ENCODE assay signal across 17 cellular contexts in the genomic region with DNA sequence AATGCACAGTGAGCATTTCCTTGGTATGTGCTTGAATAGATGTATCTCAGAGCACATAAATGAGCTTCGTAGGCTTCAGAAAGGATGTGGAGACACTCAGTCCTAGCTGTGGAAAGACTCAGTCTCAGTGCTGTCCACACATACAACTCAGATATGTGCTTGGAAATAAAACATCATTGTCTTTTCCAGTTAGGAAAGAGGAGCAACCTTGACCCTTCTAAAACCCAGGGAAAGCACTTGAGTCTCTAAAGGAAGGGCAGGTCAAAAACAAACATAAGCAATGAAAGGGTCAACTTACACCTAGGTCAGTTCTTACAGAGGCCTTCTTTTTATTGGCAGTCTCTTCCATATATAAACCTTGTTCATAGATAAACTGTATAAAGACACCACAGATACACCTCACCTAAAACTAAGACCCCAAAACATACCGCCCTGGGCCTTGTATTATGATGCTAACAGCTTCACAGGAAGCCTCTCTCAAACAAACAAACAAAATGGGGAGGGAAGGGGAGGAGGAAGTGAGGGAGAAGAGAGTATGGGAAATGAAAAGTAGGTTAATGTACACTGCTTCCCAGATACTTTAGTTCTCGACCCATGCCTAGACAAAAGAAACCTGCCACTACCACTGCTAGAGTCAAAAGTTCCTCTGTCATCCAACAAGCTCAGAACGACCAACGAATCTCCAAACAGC.
DNase-seq lines count a peak whose midpoint lies in the region; ATAC-seq, FAIRE-seq and TF ChIP-seq lines count a peak whose summit lies in the region.
"Had no signal": no experiment of that assay in that cellular context is flagged by ENCODE, and none has a peak within 500 bp of the region (broad histone marks: within the 10 kb centered on the region; RNA-seq: fewer than 3 reads in every experiment).

No MANE protein-coding gene starts in this region.

- H3K4me3 ChIP-seq in GM23338: peak overlapping the region; percentile 10; the same call in 1 of the 2 replicates
- H3K4me3 ChIP-seq in GM12878: no peak overlapping the region
- no peak overlapping the region for H3K4me3 ChIP-seq in osteoblast (ENCODE audit: insufficient read depth, low read length)
- H3K4me3 ChIP-seq: HAP-1 had no signal

- H3K4me2 ChIP-seq in GM23338: 0 out of 2 replicates have a peak overlapping the region, but pooled peaks have one; percentile 58
- H3K4me2 ChIP-seq in GM12878 (ENCODE audit: control insufficient read depth, insufficient read depth): no peak overlapping the region
- H3K4me2 ChIP-seq in osteoblast (ENCODE audit: insufficient read depth, low read length): no peak overlapping the region

- H3K9me2 ChIP-seq in GM23338 (ENCODE audit: insufficient read depth): no peaks in the 10 kb centered on the region

- H3K27ac ChIP-seq in GM23338 (ENCODE audit: low read depth) (peak overlapping the region; percentile 52; the same call in 1 of the 2 replicates), GM12878 (ENCODE audit: control insufficient read depth, insufficient read depth) (no peak overlapping the region), osteoblast (ENCODE audit: low read depth, low read length) (no peak overlapping the region)

- no peak for FAIRE-seq in GM12878 (lab: Jason Lieb, UNC)

- H3K27ac Mint-ChIP-seq in activated CD8-positive, alpha-beta T cell treated with anti-CD3 and anti-CD28 coated beads, Interleukin-2, amount 10 ng/mL, durations not matched to agents 7 days and 5 days: peak overlapping the region; percentile 49
- no peak overlapping the region for H3K27ac Mint-ChIP-seq in activated CD8-positive, alpha-beta T cell treated with anti-CD3 and anti-CD28 coated beads for 36 hours
- H3K27ac Mint-ChIP-seq in GM23338: peak overlapping the region; percentile 47; the same call in 1 of the 2 replicates

- no peaks in the 10 kb centered on the region for H3K27me3 Mint-ChIP-seq in activated CD8-positive, alpha-beta T cell treated with anti-CD3 and anti-CD28 coated beads, Interleukin-2, amount 10 ng/mL, durations not matched to agents 7 days and 5 days (ENCODE audit: low read depth)
- H3K27me3 Mint-ChIP-seq in activated CD8-positive, alpha-beta T cell treated with anti-CD3 and anti-CD28 coated beads for 36 hours: no peaks in the 10 kb centered on the region
- H3K27me3 Mint-ChIP-seq in GM23338 (ENCODE audit: insufficient read depth, low read depth, poor library complexity): peaks cover 14% of the 10 kb centered on the region

- peaks cover 15% of the 10 kb centered on the region for H3K4me1 ChIP-seq in GM23338 (ENCODE audit: insufficient read depth)
- no peaks in the 10 kb centered on the region for H3K4me1 ChIP-seq in GM12878 (ENCODE audit: control insufficient read depth, insufficient read depth, low read length)
- H3K4me1 ChIP-seq in osteoblast (ENCODE audit: insufficient read depth, low read length): no peaks in the 10 kb centered on the region
- H3K4me1 ChIP-seq: HAP-1 had no signal

- intact Hi-C loops in activated CD8-positive, alpha-beta T cell treated with anti-CD3 and anti-CD28 coated beads for 36 hours (cut with micrococcal nuclease): no loop called here
- intact Hi-C loops in GM12878 (cut with micrococcal nuclease; ENCODE audit: unreplicated experiment): no loop called here

- H4K20me1 ChIP-seq in GM23338 (replicated peaks; ENCODE audit: insufficient read depth) (peaks cover 26% of the 10 kb centered on the region), GM12878 (ENCODE audit: control insufficient read depth, insufficient read depth) (no peaks in the 10 kb centered on the region), osteoblast (ENCODE audit: insufficient read depth, low read length) (peaks cover 18% of the 10 kb centered on the region)

- H3K79me2 ChIP-seq in GM23338 (replicated peaks; ENCODE audit: insufficient read depth): peaks cover 14% of the 10 kb centered on the region
- no peaks in the 10 kb centered on the region for H3K79me2 ChIP-seq in GM12878 (ENCODE audit: control insufficient read depth, insufficient read depth, low read length)
- peaks cover 3% of the 10 kb centered on the region for H3K79me2 ChIP-seq in osteoblast (ENCODE audit: insufficient read depth, low read length)

- CTCF ChIA-PET in activated CD8-positive, alpha-beta T cell treated with anti-CD3 and anti-CD28 coated beads, Interleukin-2, amount 10 ng/mL, durations not matched to agents 7 days and 5 days (lab: Charles Lee): interaction anchor here (2.5 kb wide), 1 partner anchor 10 kb away, joined by 14 read pairs; no protein-coding TSS in a partner anchor
- CTCF ChIA-PET in activated CD8-positive, alpha-beta T cell treated with anti-CD3 and anti-CD28 coated beads for 36 hours (lab: Charles Lee): interaction anchor here (1.4 to 1.9 kb wide), 2 partner anchors 10 to 120 kb away, joined by 3 to 7 read pairs; no protein-coding TSS in a partner anchor
- CTCF ChIA-PET in GM12878 (lab: Yijun Ruan, JAX): interaction anchor here (0.6 to 1.5 kb wide), 3 partner anchors 73 to 282 kb away, joined by 3 to 7 read pairs (median 3); no protein-coding TSS in a partner anchor

- H3K9me3 ChIP-seq in GM12878 (replicated peaks; ENCODE audit: control insufficient read depth, insufficient read depth, low read length) (no peaks in the 10 kb centered on the region), osteoblast (ENCODE audit: low read depth, low read length) (no peaks in the 10 kb centered on the region)
- H3K9me3 ChIP-seq: HAP-1 had no signal

- peaks cover 32% of the 10 kb centered on the region for H3K36me3 ChIP-seq in GM23338 (ENCODE audit: insufficient read depth)
- H3K36me3 ChIP-seq in GM12878 (ENCODE audit: control insufficient read depth in 2 of 2, insufficient read depth in 2 of 2, low read length in 1 of 2): peaks cover 31 to 35% of the 10 kb centered on the region in 2 experiments
- H3K36me3 ChIP-seq in osteoblast (ENCODE audit: insufficient read depth, low read length): peaks cover 55% of the 10 kb centered on the region

- no peak for TF ChIP-seq RAD21 in GM12878 (IDR thresholded peaks at IDR 0.05; ENCODE audit: insufficient read depth, low read depth, low read length)

- POLR2A ChIA-PET in activated CD8-positive, alpha-beta T cell treated with anti-CD3 and anti-CD28 coated beads, Interleukin-2, amount 10 ng/mL, durations not matched to agents 7 days and 5 days (lab: Charles Lee): no interaction called here
- POLR2A ChIA-PET in activated CD8-positive, alpha-beta T cell treated with anti-CD3 and anti-CD28 coated beads for 36 hours (lab: Charles Lee): no interaction called here
- POLR2A ChIA-PET in GM12878 (lab: Charles Lee): no interaction called here

- H3K9ac ChIP-seq in GM12878 (ENCODE audit: control insufficient read depth, insufficient read depth, low read length): no peak overlapping the region

- TSS peak; percentile 13 for BruUV-seq in GM12878 (replicated peaks; lab: Mats Ljungman, UMichigan)

- H3K4me3 Mint-ChIP-seq in activated CD8-positive, alpha-beta T cell treated with anti-CD3 and anti-CD28 coated beads, Interleukin-2, amount 10 ng/mL, durations not matched to agents 7 days and 5 days: no peak overlapping the region
- H3K4me3 Mint-ChIP-seq in activated CD8-positive, alpha-beta T cell treated with anti-CD3 and anti-CD28 coated beads for 36 hours: no peak overlapping the region
- no peak overlapping the region for H3K4me3 Mint-ChIP-seq in GM23338
- H3K4me3 Mint-ChIP-seq: CD14-positive monocyte had no signal

- H3K9me3 Mint-ChIP-seq in activated CD8-positive, alpha-beta T cell treated with anti-CD3 and anti-CD28 coated beads, Interleukin-2, amount 10 ng/mL, durations not matched to agents 7 days and 5 days (ENCODE audit: insufficient read depth): no peaks in the 10 kb centered on the region
- H3K9me3 Mint-ChIP-seq in activated CD8-positive, alpha-beta T cell treated with anti-CD3 and anti-CD28 coated beads for 36 hours: no peaks in the 10 kb centered on the region
- H3K9me3 Mint-ChIP-seq in GM23338: no peaks in the 10 kb centered on the region
- H3K9me3 Mint-ChIP-seq: CD14-positive monocyte had no signal

- TF ChIP-seq POLR2A in GM12878 (IDR thresholded peaks at IDR 0.05; ENCODE audit: low read depth, low read length): no peak

- H3K27me3 ChIP-seq in GM23338 (ENCODE audit: insufficient read depth): no peaks in the 10 kb centered on the region
- H3K27me3 ChIP-seq in GM12878 (replicated peaks in 1 of 2; ENCODE audit: control insufficient read depth in 2 of 2, insufficient read depth in 2 of 2, low read length in 1 of 2): no peaks in the 10 kb centered on the region
- no peaks in the 10 kb centered on the region for H3K27me3 ChIP-seq in osteoblast (ENCODE audit: insufficient read depth, low read length)

- RAD21 ChIA-PET in GM12878 (lab: Charles Lee; ENCODE audit: unreplicated experiment): no interaction called here

- H2AFZ ChIP-seq in GM23338: no peak overlapping the region
- no peak overlapping the region for H2AFZ ChIP-seq in GM12878 (ENCODE audit: control insufficient read depth, low read depth, low read length)
- no peak overlapping the region for H2AFZ ChIP-seq in osteoblast (ENCODE audit: low read length)

- no peaks in the 10 kb centered on the region for H3K4me1 Mint-ChIP-seq in activated CD8-positive, alpha-beta T cell treated with anti-CD3 and anti-CD28 coated beads, Interleukin-2, amount 10 ng/mL, durations not matched to agents 7 days and 5 days (ENCODE audit: low read depth)
- H3K4me1 Mint-ChIP-seq in activated CD8-positive, alpha-beta T cell treated with anti-CD3 and anti-CD28 coated beads for 36 hours (ENCODE audit: low read depth): no peaks in the 10 kb centered on the region
- peaks cover 17% of the 10 kb centered on the region for H3K4me1 Mint-ChIP-seq in GM23338
- H3K4me1 Mint-ChIP-seq: CD14-positive monocyte had no signal

- SMC1A ChIA-PET in GM12878 (lab: Charles Lee; ENCODE audit: uncharacterized antibody, unreplicated experiment): no interaction called here

- ATAC-seq in activated CD8-positive, alpha-beta T cell treated with anti-CD3 and anti-CD28 coated beads, Interleukin-2, amount 10 ng/mL, durations not matched to agents 7 days and 5 days: no peak
- no peak for ATAC-seq in activated CD8-positive, alpha-beta T cell treated with anti-CD3 and anti-CD28 coated beads for 36 hours
- ATAC-seq in GM23338 (peak; percentile 62), GM12878 (no peak)

- no peak for TF ChIP-seq CTCF in activated CD8-positive, alpha-beta T cell treated with anti-CD3 and anti-CD28 coated beads for 36 hours (IDR thresholded peaks at IDR 0.05)
- TF ChIP-seq CTCF in GM23338 (conservative IDR thresholded peaks at IDR 0.05; ENCODE audit: low read depth in 2 of 2) (no peak), GM12878 (IDR thresholded peaks at IDR 0.05 in 2 of 3, conservative IDR thresholded peaks at IDR 0.05 in 1 of 3; ENCODE audit: control insufficient read depth in 2 of 3, extremely low read depth in 1 of 3, insufficient read depth in 1 of 3, low read depth in 3 of 3, low read length in 3 of 3) (no peak), osteoblast (IDR thresholded peaks at IDR 0.05; ENCODE audit: extremely low read depth, low read depth, low read length) (no peak)

- in situ Hi-C loops in GM12878 (cut with MboI): no loop called here

- DNase-seq in activated CD8-positive, alpha-beta T cell treated with anti-CD3 and anti-CD28 coated beads, Interleukin-2, amount 10 ng/mL, durations not matched to agents 7 days and 5 days: no peak
- DNase-seq in activated CD8-positive, alpha-beta T cell treated with anti-CD3 and anti-CD28 coated beads for 36 hours: no peak
- DNase-seq in GM23338 (ENCODE audit: low spot score) (peak; percentile 35), GM12878 (ENCODE audit: low read depth, low spot score) (no peak), osteoblast (ENCODE audit: insufficient read length, low spot score, missing footprints) (peak; percentile 10), NCI-H524 treated with DMSO at 0.1 percent for 48 hours (lab: John Stamatoyannopoulos, UW) (no peak), DMS 273 (lab: John Stamatoyannopoulos, UW; ENCODE audit: unreplicated experiment) (no peak)
- no peak for DNase-seq in stimulated activated naive CD4-positive, alpha-beta T cell treated with Interleukin-2 at 50 U/mL for 16 hours (lab: John Stamatoyannopoulos, UW)
- DNase-seq: 8988T, DMS 273 treated with DMSO at 0.1 percent for 48 hours, DND-41, KG1, NCI-H187, NCI-H2227 treated with DMSO at 0.1 percent for 48 hours, NCI-H510A treated with DMSO at 0.1 percent for 48 hours had no signal

- 0 out of 2 replicates have a peak, but pooled peaks cover 3% of the 10 kb centered on the region for H3F3A ChIP-seq in GM23338 (replicated peaks; ENCODE audit: low read depth)

- no peak for TF ChIP-seq EP300 in GM12878 (IDR thresholded peaks at IDR 0.05; ENCODE audit: borderline replicate concordance in 1 of 2, control insufficient read depth in 1 of 2, low read depth in 2 of 2, low read length in 2 of 2)

- WGBS in GM12878 (ENCODE audit: insufficient coverage, insufficient replicate concordance, low lambda C conversion rate, missing lambda C conversion rate): 83% methylated on average over 5 of the region's 5 CpGs

- peaks cover 49% of the 10 kb centered on the region for H3K36me3 Mint-ChIP-seq in activated CD8-positive, alpha-beta T cell treated with anti-CD3 and anti-CD28 coated beads, Interleukin-2, amount 10 ng/mL, durations not matched to agents 7 days and 5 days (ENCODE audit: low read depth)
- H3K36me3 Mint-ChIP-seq in activated CD8-positive, alpha-beta T cell treated with anti-CD3 and anti-CD28 coated beads for 36 hours (ENCODE audit: low read depth): peaks cover 40% of the 10 kb centered on the region
- H3K36me3 Mint-ChIP-seq in GM23338 (ENCODE audit: low read depth): peaks cover 81% of the 10 kb centered on the region

Comparison
In these comparisons a context has a peak if more than half of its experiments do, and no peak if none do; other contexts are left out.
1. DNase-seq: peak in GM23338 (single experiment) and osteoblast (single experiment); none in activated CD8-positive, alpha-beta T cell treated with anti-CD3 and anti-CD28 coated beads, Interleukin-2, amount 10 ng/mL, durations not matched to agents 7 days and 5 days (single experiment), activated CD8-positive, alpha-beta T cell treated with anti-CD3 and anti-CD28 coated beads for 36 hours (single experiment), GM12878 (single experiment), NCI-H524 treated with DMSO at 0.1 percent for 48 hours (single experiment), DMS 273 (single experiment) and stimulated activated naive CD4-positive, alpha-beta T cell treated with Interleukin-2 at 50 U/mL for 16 hours (single experiment).